10 cellular contexts compared by ENCODE assay signal in the genomic region with DNA sequence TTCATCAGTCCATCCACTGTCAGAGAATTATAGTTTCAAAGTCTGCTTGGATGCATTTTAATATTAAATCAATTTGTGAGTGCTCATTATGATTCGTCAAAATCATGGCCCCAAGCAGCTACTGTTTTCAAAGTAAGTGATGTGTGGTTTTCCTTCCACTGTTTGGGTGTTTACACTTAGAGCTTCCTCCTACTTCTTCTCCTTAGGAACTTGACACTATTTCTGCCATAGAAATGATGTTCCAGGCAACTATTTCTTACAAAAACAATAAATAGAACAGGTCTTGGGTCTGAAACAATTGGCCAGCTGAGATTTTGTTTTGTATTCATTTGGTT.
DNase-seq lines count a peak whose midpoint lies in the region; ATAC-seq, FAIRE-seq and TF ChIP-seq lines count a peak whose summit lies in the region.
"Had no signal": no experiment of that assay in that cellular context is flagged by ENCODE, and none has a peak within 500 bp of the region (broad histone marks: within the 10 kb centered on the region; RNA-seq: fewer than 3 reads in every experiment).

No MANE protein-coding gene starts in this region.

- peaks cover 3% of the 10 kb centered on the region for H3K36me3 Mint-ChIP-seq in chondrocyte (ENCODE audit: low read depth)

- no peaks in the 10 kb centered on the region for H3K27me3 ChIP-seq in stomach

- TF ChIP-seq CTCF in chondrocyte (IDR thresholded peaks at IDR 0.05) (peak; percentile 34), stomach (IDR thresholded peaks at IDR 0.05) (no peak)

- no peak for FAIRE-seq in HTR-8/SVneo (lab: Jason Lieb, UNC)

- intact Hi-C loops in stomach (cut with DNase I; ENCODE audit: low total_unique reads), result loop anchor here (10.0 kb wide), 2 partner anchors 181 to 371 kb away; no protein-coding TSS in a partner anchor

- no peak for TF ChIP-seq POLR2A in stomach (IDR thresholded peaks at IDR 0.05)

- no peaks in the 10 kb centered on the region for H3K9me3 Mint-ChIP-seq in chondrocyte (ENCODE audit: low read depth)
- H3K9me3 Mint-ChIP-seq: central memory CD8-positive, alpha-beta T cell had no signal

- H3K27ac Mint-ChIP-seq in chondrocyte (ENCODE audit: unreplicated experiment), result peak overlapping the region; percentile 82

- H3K36me3 ChIP-seq in stomach, result no peaks in the 10 kb centered on the region

- no peaks in the 10 kb centered on the region for H3K9me3 ChIP-seq in stomach
- H3K9me3 ChIP-seq: mucosa of descending colon had no signal

- peaks cover 42% of the 10 kb centered on the region for H3K4me1 Mint-ChIP-seq in chondrocyte (ENCODE audit: low read depth)
- H3K4me1 Mint-ChIP-seq: central memory CD8-positive, alpha-beta T cell had no signal

- ATAC-seq in GM19351 (IDR thresholded peaks at IDR 0.05; ENCODE audit: unreplicated experiment), result peak; percentile 6
- peak; percentile 11 for ATAC-seq in HG03175 (IDR thresholded peaks at IDR 0.05; ENCODE audit: unreplicated experiment)
- no peak for ATAC-seq in GM18870 (IDR thresholded peaks at IDR 0.05; ENCODE audit: unreplicated experiment)

- DNase-seq in chondrocyte (ENCODE audit: low spot score) (no peak), stomach (no peak), NCI-H446 (lab: John Stamatoyannopoulos, UW) (no peak), anterior cingulate cortex (lab: John Stamatoyannopoulos, UW) (no peak), HTR-8/SVneo (ENCODE audit: insufficient read length, low spot score) (no peak)

- H3K4me1 ChIP-seq in stomach, result peaks cover 0 to 13% (median 8%) of the 10 kb centered on the region in 4 donors

- no peak overlapping the region for H3K4me3 ChIP-seq in stomach
- H3K4me3 ChIP-seq: mucosa of descending colon had no signal

- no peaks in the 10 kb centered on the region for H3K27me3 Mint-ChIP-seq in chondrocyte (ENCODE audit: low read depth)

- WGBS in stomach, 5 donors, result 0 to 13% (median 3%) methylated on average over 1 of the region's 1 CpG

- no peak for TF ChIP-seq EP300 in stomach (IDR thresholded peaks at IDR 0.05)

- peak overlapping the region in 3 of 5 donors; percentile 5 to 48 (median 23) for H3K27ac ChIP-seq in stomach

- no peak overlapping the region for H3K4me3 Mint-ChIP-seq in chondrocyte (ENCODE audit: unreplicated experiment)
- H3K4me3 Mint-ChIP-seq: central memory CD8-positive, alpha-beta T cell had no signal
